31 cellular contexts compared by ENCODE assay signal in the genomic region with DNA sequence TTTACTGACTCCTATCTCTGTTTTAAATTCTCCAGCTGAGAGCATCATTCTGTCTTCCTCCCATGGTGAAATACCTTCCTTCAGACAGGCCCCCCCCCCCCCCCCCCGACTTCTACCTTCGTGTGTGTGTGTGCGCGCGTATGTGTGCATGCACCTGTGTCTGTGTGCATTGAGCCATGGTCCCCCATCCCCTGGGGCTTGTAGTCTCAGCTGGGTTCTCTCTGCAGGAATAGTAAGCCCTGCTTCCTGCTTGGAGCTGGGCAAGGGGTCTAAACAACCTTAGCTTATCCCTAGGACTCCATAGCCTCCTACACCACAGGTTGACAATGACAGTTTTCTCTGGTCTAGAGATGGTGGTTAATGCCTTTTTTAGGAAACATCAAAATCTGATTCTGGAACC.
"Had no signal": no experiment of that assay in that cellular context is flagged by ENCODE, and none has a peak within 500 bp of the region (broad histone marks: within the 10 kb centered on the region; RNA-seq: fewer than 3 reads in every experiment).

No MANE protein-coding gene starts in this region.

- DNase-seq: activated CD4-positive, alpha-beta T cell treated with anti-CD3 and anti-CD28 coated beads, Interleukin-2, amount 10 ng/mL, durations not matched to agents 24 days and 14 days; activated CD4-positive, alpha-beta T cell treated with anti-CD3 and anti-CD28 coated beads, Interleukin-2, amount 50 U/mL, for 4 hours; activated CD8-positive, alpha-beta T cell treated with anti-CD3 and anti-CD28 coated beads for 36 hours; activated gamma-delta T cell; activated naive CD4-positive, alpha-beta T cell treated with Interleukin-2 at 50 U/mL for 16 hours; activated naive CD8-positive, alpha-beta T cell treated with anti-CD3 and anti-CD28 coated beads, Interleukin-2, amount 10 ng/mL, durations not matched to agents 7 days and 5 days; activated T-cell treated with anti-CD3 and anti-CD28 coated beads, Interleukin-2, amount 50 U/mL, for 1 hour; activated T-cell treated with anti-CD3 and anti-CD28 coated beads, Interleukin-2, amount 50 U/mL, for 72 hours; amygdala; colonic mucosa; Kasumi-1; MG63; NCI-H1048; NCI-H1105 treated with DMSO at 0.1 percent for 48 hours; NCI-H1436; NCI-H187; NCI-H2029 treated with DMSO at 0.1 percent for 48 hours; NCI-H446; NCI-H510A treated with DMSO at 0.1 percent for 48 hours; NCI-H748 treated with DMSO at 0.1 percent for 48 hours; NK-92 treated with Interleukin-12 subunit alpha and Interleukin-12 subunit beta, amount 100 ng/mL, for 24 hours; SHP77; SJCRH30 had no signal

- H3K27me3 ChIP-seq: ascending aorta, cardiac muscle cell, colonic mucosa, MG63 had no signal

- H3K4me3 ChIP-seq: ascending aorta, cardiac muscle cell, colonic mucosa, MG63, SJCRH30, SK-N-MC had no signal

- ATAC-seq: activated CD8-positive, alpha-beta T cell treated with anti-CD3 and anti-CD28 coated beads for 36 hours; activated T-cell treated with anti-CD3 and anti-CD28 coated beads, Interleukin-2, amount 50 U/mL, for 72 hours; activated T-helper 17 cell treated with anti-CD3 and anti-CD28 coated beads, Interleukin-2, amount 50 U/mL, for 72 hours had no signal

- H3K36me3 Mint-ChIP-seq: activated naive CD4-positive, alpha-beta T cell treated with anti-CD3 and anti-CD28 coated beads, Interleukin-2, amount 50 U/mL, for 24 hours; activated naive CD8-positive, alpha-beta T cell treated with anti-CD3 and anti-CD28 coated beads, Interleukin-2, amount 10 ng/mL, durations not matched to agents 7 days and 5 days had no signal

- H3K36me3 ChIP-seq: ascending aorta, cardiac muscle cell, colonic mucosa, MG63, SJCRH30 had no signal

- H3K27ac Mint-ChIP-seq: activated CD4-positive, alpha-beta T cell treated with anti-CD3 and anti-CD28 coated beads, Interleukin-2, amount 10 ng/mL, durations not matched to agents 24 days and 14 days; activated CD8-positive, alpha-beta T cell treated with anti-CD3 and anti-CD28 coated beads for 36 hours; activated naive CD4-positive, alpha-beta T cell treated with anti-CD3 and anti-CD28 coated beads, Interleukin-2, amount 50 U/mL, for 24 hours; activated naive CD8-positive, alpha-beta T cell treated with anti-CD3 and anti-CD28 coated beads, Interleukin-2, amount 10 ng/mL, durations not matched to agents 7 days and 5 days; activated T-cell treated with anti-CD3 and anti-CD28 coated beads, Interleukin-2, amount 50 U/mL, for 72 hours; activated T-helper 17 cell treated with anti-CD3 and anti-CD28 coated beads, Interleukin-2, amount 50 U/mL, for 72 hours; T-helper 1 cell treated with Interleukin-12 subunit alpha and Interleukin-12 subunit beta and Interleukin-4 antibody, amounts not matched to agents 30 μg/mL and 1 μg/mL, for 36 hours; T-helper 2 cell treated with Interferon-gamma antibody and Interleukin-4, amounts not matched to agents 5 μg/mL and 100 μg/mL, for 36 hours had no signal

- H3K4me1 Mint-ChIP-seq: activated CD4-positive, alpha-beta T cell treated with anti-CD3 and anti-CD28 coated beads, Interleukin-2, amount 10 ng/mL, durations not matched to agents 24 days and 14 days; activated naive CD4-positive, alpha-beta T cell treated with anti-CD3 and anti-CD28 coated beads, Interleukin-2, amount 50 U/mL, for 24 hours; activated naive CD8-positive, alpha-beta T cell treated with anti-CD3 and anti-CD28 coated beads, Interleukin-2, amount 10 ng/mL, durations not matched to agents 7 days and 5 days; activated T-helper 17 cell treated with anti-CD3 and anti-CD28 coated beads, Interleukin-2, amount 50 U/mL, for 72 hours; central memory CD8-positive, alpha-beta T cell had no signal

- H3K27me3 Mint-ChIP-seq: activated CD4-positive, alpha-beta T cell treated with anti-CD3 and anti-CD28 coated beads, Interleukin-2, amount 10 ng/mL, durations not matched to agents 24 days and 14 days; activated CD8-positive, alpha-beta T cell treated with anti-CD3 and anti-CD28 coated beads for 36 hours; activated naive CD8-positive, alpha-beta T cell treated with anti-CD3 and anti-CD28 coated beads, Interleukin-2, amount 10 ng/mL, durations not matched to agents 7 days and 5 days; activated T-helper 17 cell treated with anti-CD3 and anti-CD28 coated beads, Interleukin-2, amount 50 U/mL, for 72 hours; central memory CD8-positive, alpha-beta T cell had no signal

- H3K9me3 Mint-ChIP-seq: activated CD4-positive, alpha-beta T cell treated with anti-CD3 and anti-CD28 coated beads, Interleukin-2, amount 10 ng/mL, durations not matched to agents 24 days and 14 days; activated CD8-positive, alpha-beta T cell treated with anti-CD3 and anti-CD28 coated beads for 36 hours; activated naive CD4-positive, alpha-beta T cell treated with anti-CD3 and anti-CD28 coated beads, Interleukin-2, amount 50 U/mL, for 24 hours; activated naive CD8-positive, alpha-beta T cell treated with anti-CD3 and anti-CD28 coated beads, Interleukin-2, amount 10 ng/mL, durations not matched to agents 7 days and 5 days; activated T-cell treated with anti-CD3 and anti-CD28 coated beads, Interleukin-2, amount 50 U/mL, for 72 hours; activated T-helper 17 cell treated with anti-CD3 and anti-CD28 coated beads, Interleukin-2, amount 50 U/mL, for 72 hours; T-helper 1 cell treated with Interleukin-12 subunit alpha and Interleukin-12 subunit beta and Interleukin-4 antibody, amounts not matched to agents 30 μg/mL and 1 μg/mL, for 36 hours; T-helper 2 cell treated with Interferon-gamma antibody and Interleukin-4, amounts not matched to agents 5 μg/mL and 100 μg/mL, for 36 hours had no signal

- H3K4me3 Mint-ChIP-seq: activated CD4-positive, alpha-beta T cell treated with anti-CD3 and anti-CD28 coated beads, Interleukin-2, amount 10 ng/mL, durations not matched to agents 24 days and 14 days; activated CD8-positive, alpha-beta T cell treated with anti-CD3 and anti-CD28 coated beads for 36 hours; activated naive CD4-positive, alpha-beta T cell treated with anti-CD3 and anti-CD28 coated beads, Interleukin-2, amount 50 U/mL, for 24 hours; activated naive CD8-positive, alpha-beta T cell treated with anti-CD3 and anti-CD28 coated beads, Interleukin-2, amount 10 ng/mL, durations not matched to agents 7 days and 5 days; activated T-cell treated with anti-CD3 and anti-CD28 coated beads, Interleukin-2, amount 50 U/mL, for 72 hours; activated T-helper 17 cell treated with anti-CD3 and anti-CD28 coated beads, Interleukin-2, amount 50 U/mL, for 72 hours; central memory CD8-positive, alpha-beta T cell; T-helper 1 cell treated with Interleukin-12 subunit alpha and Interleukin-12 subunit beta and Interleukin-4 antibody, amounts not matched to agents 30 μg/mL and 1 μg/mL, for 36 hours; T-helper 2 cell treated with Interferon-gamma antibody and Interleukin-4, amounts not matched to agents 5 μg/mL and 100 μg/mL, for 36 hours had no signal
